In genomic region chr1:1908506-1908791, GRCh38 we compare ENCODE assay signal across 8 cellular contexts. TPM values are rescaled to one million over a fixed set of nuclear protein-coding genes. Genes with fewer than 3 reads are reported as not detected.
A peak's percentile ranks its signal among the peaks of the same experiment; 100 is the strongest.
DNase-seq lines count a peak whose midpoint lies in the region; ATAC-seq and TF ChIP-seq lines count a peak whose summit lies in the region.

No MANE protein-coding gene starts in this region.

- no peak for TF ChIP-seq CTCF in GM06990 (IDR thresholded peaks at IDR 0.05; ENCODE audit: insufficient read depth, low read length, poor library complexity, severe bottlenecking)
- no peak for TF ChIP-seq CTCF in thyroid gland (IDR thresholded peaks at IDR 0.05)

- H3K27me3 ChIP-seq in GM06990 (replicated peaks; ENCODE audit: control insufficient read depth, insufficient read depth, low read length) (no peaks in the 10 kb centered on the region), thyroid gland (no peaks in the 10 kb centered on the region)

- no peaks in the 10 kb centered on the region for H3K9me3 ChIP-seq in thyroid gland

- intact Hi-C loops in left colon (cut with DNase I, micrococcal nuclease), result loop anchor here in 1 of 2 donors (5.0 kb wide), 1 partner anchor 51 kb away; no protein-coding TSS in a partner anchor
- intact Hi-C loops in thyroid gland (cut with DNase I), result loop anchor here (5.0 kb wide), 1 partner anchor 151 kb away; no protein-coding TSS in a partner anchor

- H3K36me3 ChIP-seq in GM06990 (ENCODE audit: control insufficient read depth, insufficient read depth, low read length) (no peaks in the 10 kb centered on the region), thyroid gland (no peaks in the 10 kb centered on the region)

- peak overlapping the region; percentile 73 for H3K27ac Mint-ChIP-seq in activated naive CD8-positive, alpha-beta T cell treated with anti-CD3 and anti-CD28 coated beads, Interleukin-2, amount 10 ng/mL, durations not matched to agents 7 days and 5 days

- H3K4me3 Mint-ChIP-seq in activated naive CD8-positive, alpha-beta T cell treated with anti-CD3 and anti-CD28 coated beads, Interleukin-2, amount 10 ng/mL, durations not matched to agents 7 days and 5 days, result peak overlapping the region; percentile 71

- H3K27me3 Mint-ChIP-seq in activated naive CD8-positive, alpha-beta T cell treated with anti-CD3 and anti-CD28 coated beads, Interleukin-2, amount 10 ng/mL, durations not matched to agents 7 days and 5 days, result peaks cover 3% of the 10 kb centered on the region

- no peaks in the 10 kb centered on the region for H3K9me3 Mint-ChIP-seq in activated naive CD8-positive, alpha-beta T cell treated with anti-CD3 and anti-CD28 coated beads, Interleukin-2, amount 10 ng/mL, durations not matched to agents 7 days and 5 days

- DNase-seq in GM06990 (ENCODE audit: extremely low read depth, insufficient read length), result no peak
- DNase-seq in activated naive CD8-positive, alpha-beta T cell treated with anti-CD3 and anti-CD28 coated beads, Interleukin-2, amount 10 ng/mL, durations not matched to agents 7 days and 5 days, result no peak
- DNase-seq in left colon, result peak in 1 of 2 donors; percentile 50
- no peak for DNase-seq in thyroid gland
- DNase-seq in NCI-H526 (lab: John Stamatoyannopoulos, UW), result no peak
- no peak for DNase-seq in dedifferentiated amniotic fluid mesenchymal stem cell (ENCODE audit: extremely low spot score)
- no peak for DNase-seq in NCI-H1436 treated with DMSO at 0.1 percent for 48 hours (lab: John Stamatoyannopoulos, UW)

- ATAC-seq in HG03066 (IDR thresholded peaks at IDR 0.05; ENCODE audit: low read depth, unreplicated experiment), result peak; percentile 5
- ATAC-seq in activated naive CD8-positive, alpha-beta T cell treated with anti-CD3 and anti-CD28 coated beads, Interleukin-2, amount 10 ng/mL, durations not matched to agents 7 days and 5 days (ENCODE audit: low read depth), result peak; percentile 19
- ATAC-seq in left colon, result peak; percentile 16

- H3K4me1 ChIP-seq in thyroid gland, result peaks cover 12 to 19% of the 10 kb centered on the region in 2 donors

- peak overlapping the region; percentile 73 to 92 (median 77) for H3K27ac ChIP-seq in thyroid gland

- peaks cover 12% of the 10 kb centered on the region for H3K4me1 Mint-ChIP-seq in activated naive CD8-positive, alpha-beta T cell treated with anti-CD3 and anti-CD28 coated beads, Interleukin-2, amount 10 ng/mL, durations not matched to agents 7 days and 5 days

- WGBS in thyroid gland, 2 donors, result 17% methylated on average over 6 of the region's 21 CpGs; no CpG with 5 or more reads in 1 of the 2 donors

- POLR2A ChIA-PET in activated naive CD8-positive, alpha-beta T cell treated with anti-CD3 and anti-CD28 coated beads, Interleukin-2, amount 10 ng/mL, durations not matched to agents 7 days and 5 days (lab: Charles Lee), result interaction anchor here (0.9 to 4.9 kb wide), 13 partner anchors 9 to 278 kb away, joined by 3 to 38 read pairs (median 4); partner anchors contain the start of gene NADK

- H3K36me3 Mint-ChIP-seq in activated naive CD8-positive, alpha-beta T cell treated with anti-CD3 and anti-CD28 coated beads, Interleukin-2, amount 10 ng/mL, durations not matched to agents 7 days and 5 days, result no peaks in the 10 kb centered on the region

- H3K4me3 ChIP-seq in GM06990 (replicated peaks; ENCODE audit: low read depth, low read length) (peak overlapping the region; percentile 71), thyroid gland (replicated peaks in 1 of 3) (peak overlapping the region; percentile 42 to 76 (median 59))

- TF ChIP-seq POLR2A in thyroid gland (IDR thresholded peaks at IDR 0.05), result no peak

RNA-seq across cellular contexts. Expression of gene CALML6, which starts 6.6 kb away (rescaled TPM):
- under 1 TPM in 1 of 2 experiments, not detected in 1; 0.82 TPM for total RNA-seq in activated naive CD8-positive, alpha-beta T cell treated with anti-CD3 and anti-CD28 coated beads, Interleukin-2, amount 10 ng/mL, durations not matched to agents 7 days and 5 days
- total RNA-seq in left colon (under 1 TPM; 0.34 to 0.50 TPM), thyroid gland (under 1 TPM in 1 of 4 donors, not detected in 3; 0.13 TPM)

RNA-seq across cellular contexts. Expression of gene TMEM52, which starts 10.6 kb away (rescaled TPM):
- not detected for total RNA-seq in activated naive CD8-positive, alpha-beta T cell treated with anti-CD3 and anti-CD28 coated beads, Interleukin-2, amount 10 ng/mL, durations not matched to agents 7 days and 5 days
- 1 to 10 TPM; 4.1 to 4.3 TPM for total RNA-seq in left colon
- total RNA-seq in thyroid gland, result not detected

RNA-seq across cellular contexts. Expression of gene GNB1, which starts 17.6 kb away (rescaled TPM):
- 100 to 1,000 TPM; 353 to 372 TPM for total RNA-seq in activated naive CD8-positive, alpha-beta T cell treated with anti-CD3 and anti-CD28 coated beads, Interleukin-2, amount 10 ng/mL, durations not matched to agents 7 days and 5 days
- total RNA-seq in left colon (100 to 1,000 TPM; 308 to 326 TPM), thyroid gland (100 to 1,000 TPM; 154 to 200 (median 174) TPM)
